ENCODE assay signal across 9 cellular contexts in genomic region chr5:132488590-132488989, GRCh38. TPM values are rescaled to one million over a fixed set of nuclear protein-coding genes. Genes with fewer than 3 reads are reported as not detected.
DNase-seq lines count a peak whose midpoint lies in the region; ATAC-seq, FAIRE-seq and TF ChIP-seq lines count a peak whose summit lies in the region.
"Had no signal": no experiment of that assay in that cellular context is flagged by ENCODE, and none has a peak within 500 bp of the region (broad histone marks: within the 10 kb centered on the region; RNA-seq: fewer than 3 reads in every experiment).

No MANE protein-coding gene starts in this region.

- POLR2A ChIA-PET in A549 (lab: Yijun Ruan, JAX): interaction anchor here (0.7 kb wide), 1 partner anchor 9 kb away, joined by 4 read pairs; no protein-coding TSS in a partner anchor
- POLR2A ChIA-PET in HEK293 (lab: Yijun Ruan, JAX): interaction anchor here (1.0 kb wide), 1 partner anchor 9 kb away, joined by 3 read pairs; no protein-coding TSS in a partner anchor

- no peak overlapping the region for H3K27ac ChIP-seq in A549
- H3K27ac ChIP-seq in HEK293 (ENCODE audit: extremely low read depth, low read depth, low read length): no peak overlapping the region
- peak overlapping the region; percentile 85 for H3K27ac ChIP-seq in muscle layer of duodenum (ENCODE audit: low read length)

- ATAC-seq in A549 (no peak), HG02938 (IDR thresholded peaks at IDR 0.05; ENCODE audit: unreplicated experiment) (no peak)

- TF ChIP-seq RAD21 in A549 (conservative IDR thresholded peaks at IDR 0.05 in 1 of 2, IDR thresholded peaks at IDR 0.05 in 1 of 2): no peak

- TF ChIP-seq POLR2A in A549 (IDR thresholded peaks at IDR 0.05; ENCODE audit: low read length): no peak

- H3K4me3 ChIP-seq in A549 (no peak overlapping the region), HEK293 (ENCODE audit: low read depth, low read length) (no peak overlapping the region), astrocyte of the cerebellum (ENCODE audit: low read depth, low read length) (peak overlapping the region; percentile 93), muscle layer of duodenum (ENCODE audit: low read depth in 1 of 2, low read length in 2 of 2) (peak overlapping the region; percentile 80 to 89)

- H3K4me1 ChIP-seq in A549 (peaks cover 22% of the 10 kb centered on the region), HEK293 (ENCODE audit: control insufficient read depth, insufficient read depth, low read length) (0 out of 2 replicates have a peak, but pooled peaks cover 2% of the 10 kb centered on the region), muscle layer of duodenum (ENCODE audit: control insufficient read depth in 1 of 2, insufficient read depth in 2 of 2, low read length in 2 of 2) (peaks cover 41 to 45% of the 10 kb centered on the region in 2 donors)

- no peak for FAIRE-seq in A549 (lab: Jason Lieb, UNC)
- FAIRE-seq: H54 had no signal

- in situ Hi-C loops in astrocyte of the cerebellum (cut with HindIII; ENCODE audit: low sequenced_read_pairs): no loop called here

- no peak for DNase-seq in A549 (ENCODE audit: low read depth in 1 of 2, low spot score in 1 of 2)
- DNase-seq in astrocyte of the cerebellum (ENCODE audit: low read depth): no peak
- DNase-seq in T1000 (lab: John Stamatoyannopoulos, UW): no peak
- DNase-seq in activated CD8-positive, alpha-beta memory T cell treated with anti-CD3 and anti-CD28 coated beads, Interleukin-2, amount 50 U/mL, for 48 hours: no peak
- DNase-seq in Ammon's horn (ENCODE audit: low spot score): no peak

- H3K27me3 ChIP-seq in muscle layer of duodenum (ENCODE audit: low read depth, low read length): no peaks in the 10 kb centered on the region

- H3K9me3 ChIP-seq in A549 (no peaks in the 10 kb centered on the region), HEK293 (ENCODE audit: control insufficient read depth, insufficient read depth, low read depth, low read length) (no peaks in the 10 kb centered on the region), muscle layer of duodenum (ENCODE audit: control insufficient read depth in 1 of 2, low read length in 2 of 2) (no peaks in the 10 kb centered on the region)

- CTCF ChIA-PET in A549 (lab: Yijun Ruan, JAX) (interaction anchor here (1.2 to 4.8 kb wide), 9 partner anchors 12 to 104 kb away, joined by 3 to 30 read pairs (median 9); no protein-coding TSS in a partner anchor), HEK293 (lab: Yijun Ruan, JAX) (interaction anchor here (0.8 to 2.6 kb wide), 4 partner anchors 12 to 102 kb away, joined by 3 to 12 read pairs (median 4); no protein-coding TSS in a partner anchor)

- peak overlapping the region; percentile 94 for H3K4me2 ChIP-seq in A549

- no peak for TF ChIP-seq EP300 in A549 (IDR thresholded peaks at IDR 0.05)

- WGBS in A549 (ENCODE audit: missing lambda C conversion rate): 57% methylated on average over 2 of the region's 2 CpGs

- TF ChIP-seq CTCF in A549 (IDR thresholded peaks at IDR 0.05) (no peak), HEK293 (tag by site-specific recombination; IDR thresholded peaks at IDR 0.05) (no peak), astrocyte of the cerebellum (IDR thresholded peaks at IDR 0.05; ENCODE audit: low read depth, low read length, missing control alignments) (no peak)

- H3K36me3 ChIP-seq in HEK293 (ENCODE audit: control insufficient read depth in 2 of 2, insufficient read depth in 1 of 2, low read length in 2 of 2) (peaks cover 0 to 51% of the 10 kb centered on the region in 2 experiments; a peak in 2 of 3 replicates), muscle layer of duodenum (ENCODE audit: control insufficient read depth in 1 of 2, insufficient read depth in 2 of 2, low read length in 2 of 2) (peaks cover 41 to 54% of the 10 kb centered on the region in 2 donors)

TF ChIP-seq in A549, 52 proteins besides CTCF, POLR2A, EP300 and RAD21:
- TF ChIP-seq TFCP2L1 (CRISPR knock-in tag; IDR thresholded peaks at IDR 0.05) (no peak), CEBPB (IDR thresholded peaks at IDR 0.05) (no peak), CBX8 (IDR thresholded peaks at IDR 0.05) (no peak), HOXA7 (CRISPR knock-in tag; IDR thresholded peaks at IDR 0.05) (no peak), SMC3 (IDR thresholded peaks at IDR 0.05) (no peak), POLR2AphosphoS2 (conservative IDR thresholded peaks at IDR 0.05; ENCODE audit: low read length) (no peak)

TF ChIP-seq in HEK293, 187 proteins besides CTCF, POLR2A, EP300 and RAD21:
- TF ChIP-seq ZNF2 (tag by site-specific recombination; IDR thresholded peaks at IDR 0.05): no peak
- peak; percentile 78 for TF ChIP-seq OSR2 (tag by site-specific recombination; IDR thresholded peaks at IDR 0.05)

RNA-seq across cellular contexts. Expression of gene IRF1, which starts 2.0 kb away (rescaled TPM):
- polyA plus RNA-seq in A549 (2011; rRNA removed) (10.9 and 11.2 TPM in 2 replicates), A549 (2017; fragmentation: RNase III; extraction: RNeasy Plus Mini Kit Qiagen cat#74134 plus additional on column Dnase treatment) (13.3 to 15.5 TPM (median 15.1 TPM) in 3 replicates)
- 9.7 and 13.3 TPM in 2 replicates for polyA plus RNA-seq in A549 (2012; cell fraction: cytosol; rRNA removed)
- 19.8 and 22.3 TPM in 2 replicates for polyA plus RNA-seq in A549 (2012; cell fraction: nucleus; rRNA removed)
- polyA minus RNA-seq in A549 (2011; rRNA and poly(A)+ RNA removed): 27.8 and 35.9 TPM in 2 replicates

RNA-seq across cellular contexts. Expression of gene IL5, which starts 54.7 kb away (rescaled TPM):
- polyA plus RNA-seq in A549 (2011; rRNA removed): not detected in 2 replicates
- not detected in 2 replicates for polyA plus RNA-seq in A549 (2012; cell fraction: cytosol; rRNA removed)
- not detected in 2 replicates for polyA plus RNA-seq in A549 (2012; cell fraction: nucleus; rRNA removed)
- polyA plus RNA-seq in A549 (2017; fragmentation: RNase III; extraction: RNeasy Plus Mini Kit Qiagen cat#74134 plus additional on column Dnase treatment): not detected in 3 replicates
- polyA minus RNA-seq in A549 (2011; rRNA and poly(A)+ RNA removed): not detected in 2 replicates

Comparison
In these comparisons a context has a peak if more than half of its experiments do, and no peak if none do; other contexts are left out.
1. H3K4me3 ChIP-seq: peak in astrocyte of the cerebellum (single experiment) and muscle layer of duodenum (2 of 2); none in A549 (single experiment) and HEK293 (single experiment).